Comparison of ENCODE assay signal across 8 cellular contexts in the genomic region with DNA sequence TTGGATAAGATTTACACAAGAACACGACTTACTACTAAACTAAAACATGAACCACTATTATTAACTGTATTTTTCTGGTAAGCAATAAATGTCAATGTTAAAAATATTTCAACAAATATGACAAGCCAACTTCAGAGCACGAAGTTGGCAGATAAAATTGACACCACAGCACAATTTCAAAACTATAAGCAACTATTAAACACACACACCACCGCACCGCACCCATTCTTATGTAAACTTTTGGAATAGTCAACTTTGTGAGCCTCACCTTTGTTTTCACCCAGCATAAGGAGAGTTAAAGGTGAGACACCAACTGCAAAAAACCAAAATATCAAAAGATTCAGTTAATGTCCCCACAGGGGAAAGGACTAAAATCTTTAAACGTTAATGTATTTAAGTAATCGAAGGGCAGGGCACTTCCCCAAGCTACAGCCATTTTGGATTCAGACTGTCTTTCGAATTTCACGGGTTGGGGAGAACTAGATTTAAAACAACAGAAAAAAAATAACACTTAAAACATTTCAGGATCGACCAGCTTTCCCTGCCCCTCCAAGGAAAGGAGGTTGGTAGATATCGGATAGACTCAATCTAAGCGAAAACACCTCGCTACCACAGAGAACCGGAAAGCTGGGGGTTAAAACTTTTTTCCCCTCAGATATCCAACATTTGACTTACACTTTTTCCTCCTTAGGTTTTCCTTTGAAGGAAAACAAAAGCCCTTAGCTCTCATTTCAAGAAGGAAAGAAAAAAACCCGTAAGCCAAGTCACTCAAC. TPM values are rescaled to one million over a fixed set of nuclear protein-coding genes. Genes with fewer than 3 reads are reported as not detected.
A peak's percentile ranks its signal among the peaks of the same experiment; 100 is the strongest.
DNase-seq lines count a peak whose midpoint lies in the region; ATAC-seq and TF ChIP-seq lines count a peak whose summit lies in the region.

No MANE protein-coding gene starts in this region.

- H3K9me3 Mint-ChIP-seq in activated T-helper 2 cell treated with anti-CD3 and anti-CD28 coated beads, Interferon-gamma antibody, Interleukin-2, Interleukin-4, amounts not matched to agents 10 μg/mL and 5 μg/mL and 100 μg/mL, durations not matched to agents 14 hours and 24 hours and 36 hours: no peaks in the 10 kb centered on the region
- no peaks in the 10 kb centered on the region for H3K9me3 Mint-ChIP-seq in stimulated activated naive B cell treated with anti-CD40 and anti-IgM and Interleukin-4, amounts not matched to agents 10 μg/mL and 1 μg/mL and 100 μg/mL, for 72 hours

- peak overlapping the region; percentile 95; the same call in 1 of the 2 replicates for H3K27ac ChIP-seq in HUES64 (ENCODE audit: low read depth, low read length)
- H3K27ac ChIP-seq in iPS-18a (ENCODE audit: low read length): peak overlapping the region; percentile 90

- H3K4me1 ChIP-seq in HUES64 (ENCODE audit: insufficient read depth, low read length) (peaks cover 31% of the 10 kb centered on the region), iPS-18a (ENCODE audit: control insufficient read depth, low read depth, low read length) (peaks cover 36% of the 10 kb centered on the region)

- H3K9ac ChIP-seq in HUES64 (ENCODE audit: low read depth, low read length) (peak overlapping the region; percentile 96), iPS-18a (ENCODE audit: low read length) (peak overlapping the region; percentile 99)

- H3K36me3 Mint-ChIP-seq in activated T-helper 2 cell treated with anti-CD3 and anti-CD28 coated beads, Interferon-gamma antibody, Interleukin-2, Interleukin-4, amounts not matched to agents 10 μg/mL and 5 μg/mL and 100 μg/mL, durations not matched to agents 14 hours and 24 hours and 36 hours (ENCODE audit: low read depth): peaks cover 22% of the 10 kb centered on the region
- H3K36me3 Mint-ChIP-seq in stimulated activated naive B cell treated with anti-CD40 and anti-IgM and Interleukin-4, amounts not matched to agents 10 μg/mL and 1 μg/mL and 100 μg/mL, for 72 hours: peaks cover 10 to 31% of the 10 kb centered on the region in 2 donors

- H3K27me3 Mint-ChIP-seq in activated T-helper 2 cell treated with anti-CD3 and anti-CD28 coated beads, Interferon-gamma antibody, Interleukin-2, Interleukin-4, amounts not matched to agents 10 μg/mL and 5 μg/mL and 100 μg/mL, durations not matched to agents 14 hours and 24 hours and 36 hours (ENCODE audit: low read depth): no peaks in the 10 kb centered on the region
- no peaks in the 10 kb centered on the region for H3K27me3 Mint-ChIP-seq in stimulated activated naive B cell treated with anti-CD40 and anti-IgM and Interleukin-4, amounts not matched to agents 10 μg/mL and 1 μg/mL and 100 μg/mL, for 72 hours

- POLR2A ChIA-PET in BJ (lab: Charles Lee): interaction anchor here (0.6 to 0.7 kb wide), 3 partner anchors 33 to 559 kb away, joined by 3 to 8 read pairs (median 6); partner anchors contain the start of gene PRDX1

- H3K27me3 ChIP-seq in BJ (ENCODE audit: control insufficient read depth, insufficient read depth, low read length) (no peaks in the 10 kb centered on the region), HUES64 (ENCODE audit: insufficient read depth, low read length) (no peaks in the 10 kb centered on the region), iPS-18a (ENCODE audit: control insufficient read depth, insufficient read depth, low read length) (no peaks in the 10 kb centered on the region)

- TF ChIP-seq CTCF in BJ (IDR thresholded peaks at IDR 0.05; ENCODE audit: insufficient read depth, low read depth, low read length): no peak
- no peak for TF ChIP-seq CTCF in GM10266 (IDR thresholded peaks at IDR 0.05; ENCODE audit: control insufficient read depth, insufficient read depth, low read depth, missing control alignments)

- WGBS in HUES64: 1% methylated on average over 11 of the region's 14 CpGs

- H3K36me3 ChIP-seq in BJ (ENCODE audit: control insufficient read depth, insufficient read depth, low read length) (no peaks in the 10 kb centered on the region; the same call in 1 of the 2 replicates), HUES64 (ENCODE audit: insufficient read depth, low read length) (peaks cover 1% of the 10 kb centered on the region; the same call in 1 of the 2 replicates), iPS-18a (ENCODE audit: control insufficient read depth, low read depth, low read length) (no peaks in the 10 kb centered on the region)

- intact Hi-C loops in activated T-helper 2 cell treated with anti-CD3 and anti-CD28 coated beads, Interferon-gamma antibody, Interleukin-2, Interleukin-4, amounts not matched to agents 10 μg/mL and 5 μg/mL and 100 μg/mL, durations not matched to agents 14 hours and 24 hours and 36 hours (cut with micrococcal nuclease): loop anchor here (1.0 to 10.0 kb wide), 5 partner anchors 31 to 881 kb away; partner anchors contain the start of genes BTBD19, DYNLT4, HECTD3 and MAST2

- ATAC-seq in stimulated activated naive B cell treated with anti-CD40 and anti-IgM and Interleukin-4, amounts not matched to agents 10 μg/mL and 1 μg/mL and 100 μg/mL, for 72 hours (replicated peaks): no peak

- H3K4me3 Mint-ChIP-seq in activated T-helper 2 cell treated with anti-CD3 and anti-CD28 coated beads, Interferon-gamma antibody, Interleukin-2, Interleukin-4, amounts not matched to agents 10 μg/mL and 5 μg/mL and 100 μg/mL, durations not matched to agents 14 hours and 24 hours and 36 hours (ENCODE audit: low read depth): peak overlapping the region; percentile 98
- peak overlapping the region; percentile 96 to 99 for H3K4me3 Mint-ChIP-seq in stimulated activated naive B cell treated with anti-CD40 and anti-IgM and Interleukin-4, amounts not matched to agents 10 μg/mL and 1 μg/mL and 100 μg/mL, for 72 hours

- CTCF ChIA-PET in BJ (lab: Yijun Ruan, JAX): interaction anchor here (0.6 to 1.4 kb wide), 2 partner anchors 65 to 197 kb away, joined by 3 to 4 read pairs; partner anchors contain the start of gene IPP

- H3K27ac Mint-ChIP-seq in activated T-helper 2 cell treated with anti-CD3 and anti-CD28 coated beads, Interferon-gamma antibody, Interleukin-2, Interleukin-4, amounts not matched to agents 10 μg/mL and 5 μg/mL and 100 μg/mL, durations not matched to agents 14 hours and 24 hours and 36 hours: peak overlapping the region; percentile 100
- H3K27ac Mint-ChIP-seq in stimulated activated naive B cell treated with anti-CD40 and anti-IgM and Interleukin-4, amounts not matched to agents 10 μg/mL and 1 μg/mL and 100 μg/mL, for 72 hours: peak overlapping the region; percentile 98

- H3K9me3 ChIP-seq in HUES64 (ENCODE audit: insufficient read depth, low read depth, low read length) (no peaks in the 10 kb centered on the region), iPS-18a (ENCODE audit: control insufficient read depth, low read depth, low read length) (no peaks in the 10 kb centered on the region)

- peak overlapping the region; percentile 93 for H3K4me3 ChIP-seq in BJ (ENCODE audit: low read depth, low read length)
- H3K4me3 ChIP-seq in HUES64 (ENCODE audit: low read length): peak overlapping the region; percentile 79
- peak overlapping the region; percentile 96 for H3K4me3 ChIP-seq in iPS-18a (ENCODE audit: low read length)

- DNase-seq in BJ (ENCODE audit: low read depth) (no peak), iPS-NIHi11 (ENCODE audit: low spot score) (no peak), ureter (ENCODE audit: low spot score) (no peak), GM10266 (ENCODE audit: extremely low spot score) (no peak)
- no peak for DNase-seq in activated T-helper 2 cell treated with anti-CD3 and anti-CD28 coated beads, Interferon-gamma antibody, Interleukin-2, Interleukin-4, amounts not matched to agents 10 μg/mL and 5 μg/mL and 100 μg/mL, durations not matched to agents 14 hours and 24 hours and 36 hours (ENCODE audit: low spot score)
- DNase-seq in stimulated activated naive B cell treated with anti-CD40 and anti-IgM and Interleukin-4, amounts not matched to agents 10 μg/mL and 1 μg/mL and 100 μg/mL, for 72 hours: no peak

- peaks cover 27% of the 10 kb centered on the region for H3K4me1 Mint-ChIP-seq in activated T-helper 2 cell treated with anti-CD3 and anti-CD28 coated beads, Interferon-gamma antibody, Interleukin-2, Interleukin-4, amounts not matched to agents 10 μg/mL and 5 μg/mL and 100 μg/mL, durations not matched to agents 14 hours and 24 hours and 36 hours (ENCODE audit: low read depth)
- H3K4me1 Mint-ChIP-seq in stimulated activated naive B cell treated with anti-CD40 and anti-IgM and Interleukin-4, amounts not matched to agents 10 μg/mL and 1 μg/mL and 100 μg/mL, for 72 hours: peaks cover 11 to 47% of the 10 kb centered on the region in 2 donors

RNA-seq across cellular contexts. Expression of gene GPBP1L1, which starts 0.8 kb away (rescaled TPM):
- polyA plus RNA-seq in BJ (2011; rRNA removed): 42.8 and 62.1 TPM in 2 replicates
- 45.5 and 80.9 TPM in 2 replicates for polyA minus RNA-seq in BJ (2011; rRNA and poly(A)+ RNA removed)
- 57.1 TPM for polyA plus RNA-seq in HUES64 (2013, experiment 1 of 2)
- polyA plus RNA-seq in HUES64 (2013, experiment 2 of 2): 66.2 TPM
- 100 and 103 TPM in 2 replicates for total RNA-seq in activated T-helper 2 cell treated with anti-CD3 and anti-CD28 coated beads, Interferon-gamma antibody, Interleukin-2, Interleukin-4, amounts not matched to agents 10 μg/mL and 5 μg/mL and 100 μg/mL, durations not matched to agents 14 hours and 24 hours and 36 hours
- 134 TPM for total RNA-seq in ureter

RNA-seq across cellular contexts. Expression of gene TMEM69, which starts 2.5 kb away (rescaled TPM):
- 37.9 and 62.6 TPM in 2 replicates for polyA plus RNA-seq in BJ (2011; rRNA removed)
- 12.4 and 22.2 TPM in 2 replicates for polyA minus RNA-seq in BJ (2011; rRNA and poly(A)+ RNA removed)
- 48.2 TPM for polyA plus RNA-seq in HUES64 (2013, experiment 1 of 2)
- 54.5 TPM for polyA plus RNA-seq in HUES64 (2013, experiment 2 of 2)
- total RNA-seq in activated T-helper 2 cell treated with anti-CD3 and anti-CD28 coated beads, Interferon-gamma antibody, Interleukin-2, Interleukin-4, amounts not matched to agents 10 μg/mL and 5 μg/mL and 100 μg/mL, durations not matched to agents 14 hours and 24 hours and 36 hours: 26.8 and 28.9 TPM in 2 replicates
- 31.2 TPM for total RNA-seq in ureter
